ENCODE assay signal across 9 cellular contexts in genomic region chr4:142567199-142567598, GRCh38.
DNase-seq lines count a peak whose midpoint lies in the region; ATAC-seq lines count a peak whose summit lies in the region.
"Had no signal": no experiment of that assay in that cellular context is flagged by ENCODE, and none has a peak within 500 bp of the region (broad histone marks: within the 10 kb centered on the region; RNA-seq: fewer than 3 reads in every experiment).

No MANE protein-coding gene starts in this region.

- H2BK5ac ChIP-seq in mesendoderm (ENCODE audit: low read length) = no peak overlapping the region

- H3K4me3 ChIP-seq in mesendoderm (ENCODE audit: low read length) = no peak overlapping the region
- H3K4me3 ChIP-seq: BLaER1 treated with 17β-estradiol and CSF1 and Interleukin-3, amounts not matched to agents 10 nM and 100 nM had no signal

- no peaks in the 10 kb centered on the region for H3K4me1 ChIP-seq in mesendoderm (ENCODE audit: control insufficient read depth, low read depth, low read length)
- H3K4me1 ChIP-seq: BLaER1 treated with 17β-estradiol and CSF1 and Interleukin-3, amounts not matched to agents 10 nM and 100 nM had no signal

- DNase-seq in CD1c-positive myeloid dendritic cell (ENCODE audit: extremely low spot score) = peak; percentile 28
- DNase-seq in LHCN-M2 (ENCODE audit: low read depth) = peak; percentile 31
- DNase-seq in activated effector memory CD4-positive, alpha-beta T cell treated with Interleukin-2 at 50 U/mL for 16 hours = peak; percentile 44
- peak; percentile 92 for DNase-seq in mesendoderm
- no peak for DNase-seq in SW480 (ENCODE audit: low spot score)
- DNase-seq in NCI-H1048 (lab: John Stamatoyannopoulos, UW) = no peak

- no peak overlapping the region for H2BK15ac ChIP-seq in mesendoderm (replicated peaks; ENCODE audit: low read depth)

- no peak overlapping the region for H3K18ac ChIP-seq in mesendoderm (ENCODE audit: low read length)

- ATAC-seq in GM19467 (IDR thresholded peaks at IDR 0.05; ENCODE audit: unreplicated experiment) = no peak
- no peak for ATAC-seq in GM18873 (IDR thresholded peaks at IDR 0.05; ENCODE audit: low FRiP score, unreplicated experiment)

- no peaks in the 10 kb centered on the region for H3K79me1 ChIP-seq in mesendoderm (ENCODE audit: low read length)

- WGBS in mesendoderm (ENCODE audit: extremely low coverage, insufficient coverage, low lambda C conversion rate) = no CpG with 5 or more reads among the region's 5 CpGs

- H3K9ac ChIP-seq in mesendoderm (ENCODE audit: low read length) = no peak overlapping the region
- H3K9ac ChIP-seq: BLaER1 treated with 17β-estradiol and CSF1 and Interleukin-3, amounts not matched to agents 10 nM and 100 nM had no signal

- no peak overlapping the region for H2BK120ac ChIP-seq in mesendoderm (ENCODE audit: low read depth, low read length)

- H4K8ac ChIP-seq in mesendoderm (ENCODE audit: low read depth, low read length) = no peak overlapping the region

- no peak overlapping the region for H4K5ac ChIP-seq in mesendoderm (ENCODE audit: low read length)

- no peaks in the 10 kb centered on the region for H3K36me3 ChIP-seq in mesendoderm (ENCODE audit: control insufficient read depth, insufficient read depth, low read length)
- H3K36me3 ChIP-seq: BLaER1 treated with 17β-estradiol and CSF1 and Interleukin-3, amounts not matched to agents 10 nM and 100 nM had no signal

- H3K79me2 ChIP-seq in mesendoderm (ENCODE audit: control insufficient read depth, insufficient read depth, low read length) = no peaks in the 10 kb centered on the region

- H3K4ac ChIP-seq in mesendoderm (ENCODE audit: low read depth, low read length) = no peak overlapping the region

- H3K56ac ChIP-seq in mesendoderm (ENCODE audit: low read length) = no peak overlapping the region

- H3K23ac ChIP-seq in mesendoderm (ENCODE audit: low read length) = no peak overlapping the region

- H3K27ac ChIP-seq in mesendoderm (ENCODE audit: low read depth, low read length) = no peak overlapping the region
- H3K27ac ChIP-seq: BLaER1 treated with 17β-estradiol and CSF1 and Interleukin-3, amounts not matched to agents 10 nM and 100 nM had no signal

- no peak overlapping the region for H2AK5ac ChIP-seq in mesendoderm (ENCODE audit: low read length)

- H3K4me2 ChIP-seq in mesendoderm (ENCODE audit: low read length) = no peak overlapping the region
- H3K4me2 ChIP-seq: BLaER1 treated with 17β-estradiol and CSF1 and Interleukin-3, amounts not matched to agents 10 nM and 100 nM had no signal

- no peaks in the 10 kb centered on the region for H3K27me3 ChIP-seq in mesendoderm (ENCODE audit: insufficient read depth, low read length, poor library complexity)
- H3K27me3 ChIP-seq: BLaER1 treated with 17β-estradiol and CSF1 and Interleukin-3, amounts not matched to agents 10 nM and 100 nM had no signal

Comparison
In these comparisons a context has a peak if more than half of its experiments do, and no peak if none do; other contexts are left out.
1. DNase-seq: peak in CD1c-positive myeloid dendritic cell (single experiment), LHCN-M2 (single experiment), activated effector memory CD4-positive, alpha-beta T cell treated with Interleukin-2 at 50 U/mL for 16 hours (single experiment) and mesendoderm (single experiment); none in SW480 (single experiment) and NCI-H1048 (single experiment).